Comparison of ENCODE assay signal across 7 cellular contexts in genomic region chr17:79065105-79065670, GRCh38. TPM values are rescaled to one million over a fixed set of nuclear protein-coding genes. Genes with fewer than 3 reads are reported as not detected.
DNase-seq lines count a peak whose midpoint lies in the region; ATAC-seq and TF ChIP-seq lines count a peak whose summit lies in the region.

No MANE protein-coding gene starts in this region.

- intact Hi-C loops in psoas muscle (cut with DNase I): loop anchor here in 1 of 2 donors (1.0 to 5.0 kb wide), 2 partner anchors 22 to 327 kb away; no protein-coding TSS in a partner anchor

- DNase-seq in NCI-H1694 (lab: John Stamatoyannopoulos, UW) (peak; percentile 10), activated T-cell treated with anti-CD3 and anti-CD28 coated beads for 24 hours (ENCODE audit: low read depth) (peak; percentile 43), fibroblast of the aortic adventitia (ENCODE audit: low read depth) (peak; percentile 52), psoas muscle (no peak)

- no peaks in the 10 kb centered on the region for H3K4me1 ChIP-seq in psoas muscle

- no peaks in the 10 kb centered on the region for H3K36me3 ChIP-seq in psoas muscle (ENCODE audit: insufficient read depth in 1 of 2, low read depth in 1 of 2)

- no peaks in the 10 kb centered on the region for H3K9me3 ChIP-seq in psoas muscle

- no peaks in the 10 kb centered on the region for H3K27me3 ChIP-seq in psoas muscle (ENCODE audit: insufficient read depth in 3 of 3, low read length in 2 of 3)

- 45 to 50% (median 45%) methylated on average over 10 of the region's 10 CpGs for WGBS in psoas muscle, 3 donors

- H3K4me3 ChIP-seq in fibroblast of the aortic adventitia (ENCODE audit: low read depth, low read length) (no peak overlapping the region), psoas muscle (no peak overlapping the region)

- ATAC-seq in psoas muscle (peak; percentile 60 to 86 (median 74)), GM19463 (IDR thresholded peaks at IDR 0.05; ENCODE audit: unreplicated experiment) (no peak), GM21737 (IDR thresholded peaks at IDR 0.05; ENCODE audit: unreplicated experiment) (no peak)

- H3K27ac ChIP-seq in psoas muscle: no peak overlapping the region

- TF ChIP-seq CTCF in GM12873 (IDR thresholded peaks at IDR 0.05; ENCODE audit: insufficient read depth, low read depth, low read length, missing control alignments): peak; percentile 60
- peak; percentile 56 for TF ChIP-seq CTCF in fibroblast of the aortic adventitia (IDR thresholded peaks at IDR 0.05; ENCODE audit: insufficient read depth, low read length)
- TF ChIP-seq CTCF in psoas muscle (IDR thresholded peaks at IDR 0.05): peak; percentile 73

RNA-seq across cellular contexts. Expression of gene ENGASE, which starts 9.4 kb away (rescaled TPM):
- total RNA-seq in fibroblast of the aortic adventitia (ENCODE audit: low replicate concordance) (8.4 and 18.6 TPM in 2 replicates), psoas muscle (10 to 100 TPM; 26.7 to 80.8 (median 50.8) TPM)
- polyA plus RNA-seq in psoas muscle: 10 to 100 TPM in 2 of 3 donors, 1 to 10 TPM in 1; 7.5 to 24.1 (median 12.4) TPM

RNA-seq across cellular contexts. Expression of gene C1QTNF1, which starts 41.2 kb away (rescaled TPM):
- total RNA-seq in fibroblast of the aortic adventitia (ENCODE audit: low replicate concordance): 42.1 and 44.3 TPM in 2 replicates
- 10 to 100 TPM; 10.5 to 22.8 (median 16.9) TPM for total RNA-seq in psoas muscle
- 10 to 100 TPM; 12.2 to 22.6 (median 16.4) TPM for polyA plus RNA-seq in psoas muscle

RNA-seq across cellular contexts. Expression of gene CANT1, which starts 55.6 kb away (rescaled TPM):
- total RNA-seq in fibroblast of the aortic adventitia (ENCODE audit: low replicate concordance) (33.4 and 53.0 TPM in 2 replicates), psoas muscle (10 to 100 TPM; 19.1 to 27.7 (median 21.0) TPM)
- polyA plus RNA-seq in psoas muscle: 10 to 100 TPM; 10.2 to 34.3 (median 29.5) TPM

Comparison
In these comparisons a context has a peak if more than half of its experiments do, and no peak if none do; other contexts are left out.
1. DNase-seq: peak in NCI-H1694 (single experiment), activated T-cell treated with anti-CD3 and anti-CD28 coated beads for 24 hours (single experiment) and fibroblast of the aortic adventitia (single experiment); none in psoas muscle (0 of 2).
2. ATAC-seq: peak in psoas muscle (4 of 4); none in GM19463 (single experiment) and GM21737 (single experiment).
3. Peak in every context shown above with its lines, with median percentiles within 50 percentile points of each other: CTCF ChIP-seq.